ENCODE assay signal across 8 cellular contexts in the genomic region with DNA sequence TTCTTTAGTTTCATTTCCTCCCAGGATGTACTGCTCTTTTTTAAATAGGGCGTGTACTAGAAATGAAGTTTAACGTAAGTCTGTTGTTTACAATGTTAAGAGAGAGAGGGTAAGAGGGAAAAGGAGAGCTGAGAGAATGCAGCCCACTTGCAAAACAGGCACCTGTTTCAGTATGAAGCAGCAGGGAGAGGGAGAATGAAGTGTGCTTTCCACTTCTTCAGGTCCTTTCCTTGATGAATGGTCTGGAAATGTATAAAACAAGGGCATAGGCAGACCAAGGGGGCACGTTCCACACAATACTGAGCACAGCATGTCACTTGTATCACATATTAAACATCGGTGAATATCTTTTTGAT. TPM values are rescaled to one million over a fixed set of nuclear protein-coding genes. Genes with fewer than 3 reads are reported as not detected.
A peak's percentile ranks its signal among the peaks of the same experiment; 100 is the strongest.
DNase-seq lines count a peak whose midpoint lies in the region.

No MANE protein-coding gene starts in this region.

- H3K27ac Mint-ChIP-seq in IgD-negative memory B cell: peak overlapping the region; percentile 83 to 98 (median 95)

- no peaks in the 10 kb centered on the region for H3K36me3 ChIP-seq in BLaER1

- H3K27ac ChIP-seq in BLaER1: no peak overlapping the region

- peaks cover 25 to 51% (median 38%) of the 10 kb centered on the region in 3 donors for H3K4me1 Mint-ChIP-seq in IgD-negative memory B cell

- peaks cover 4% of the 10 kb centered on the region for H3K27me3 Mint-ChIP-seq in IgD-negative memory B cell

- DNase-seq in GM19238 (ENCODE audit: insufficient read length, low spot score) (peak; percentile 38), NCI-H187 treated with DMSO at 0.1 percent for 48 hours (lab: John Stamatoyannopoulos, UW) (no peak), NCI-H2227 (lab: John Stamatoyannopoulos, UW; ENCODE audit: unreplicated experiment) (no peak), SHP77 treated with DMSO at 0.1 percent for 48 hours (lab: John Stamatoyannopoulos, UW) (no peak)
- peak; percentile 9 for DNase-seq in activated naive CD4-positive, alpha-beta T cell treated with anti-CD3 and anti-CD28 coated beads, Interleukin-2, amount 50 U/mL, for 16 hours
- peak; percentile 23 for DNase-seq in stimulated activated CD4-positive, alpha-beta T cell treated with anti-CD3 and anti-CD28 coated beads, Interleukin-4, amount 100 ng/mL, for 24 hours

- H3K9me3 Mint-ChIP-seq in IgD-negative memory B cell: no peaks in the 10 kb centered on the region

- H3K4me3 Mint-ChIP-seq in IgD-negative memory B cell: peak overlapping the region; percentile 90 to 100 (median 98)

- 0 out of 2 replicates have a peak overlapping the region, but pooled peaks have one; percentile 70 for H3K9ac ChIP-seq in BLaER1

- peaks cover 50% of the 10 kb centered on the region for H3K4me1 ChIP-seq in BLaER1

- peaks cover 3% of the 10 kb centered on the region for H3K36me3 Mint-ChIP-seq in IgD-negative memory B cell

- H3K4me2 ChIP-seq in BLaER1: peak overlapping the region; percentile 97

- peaks cover 28% of the 10 kb centered on the region for H4K20me1 ChIP-seq in BLaER1

- H3K27me3 ChIP-seq in BLaER1: peaks cover 79% of the 10 kb centered on the region

- H3K9me3 ChIP-seq in BLaER1: no peaks in the 10 kb centered on the region

- peak overlapping the region; percentile 79 for H3K4me3 ChIP-seq in BLaER1

RNA-seq across cellular contexts. Expression of a gene that starts 2.0 kb away (rescaled TPM):
- polyA plus RNA-seq in IgD-negative memory B cell: 55.9 TPM

Comparison
In these comparisons a context has a peak if more than half of its experiments do, and no peak if none do; other contexts are left out.
1. DNase-seq: peak in GM19238 (single experiment), activated naive CD4-positive, alpha-beta T cell treated with anti-CD3 and anti-CD28 coated beads, Interleukin-2, amount 50 U/mL, for 16 hours (single experiment) and stimulated activated CD4-positive, alpha-beta T cell treated with anti-CD3 and anti-CD28 coated beads, Interleukin-4, amount 100 ng/mL, for 24 hours (single experiment); none in NCI-H187 treated with DMSO at 0.1 percent for 48 hours (single experiment), NCI-H2227 (single experiment) and SHP77 treated with DMSO at 0.1 percent for 48 hours (single experiment).